In the genomic region with DNA sequence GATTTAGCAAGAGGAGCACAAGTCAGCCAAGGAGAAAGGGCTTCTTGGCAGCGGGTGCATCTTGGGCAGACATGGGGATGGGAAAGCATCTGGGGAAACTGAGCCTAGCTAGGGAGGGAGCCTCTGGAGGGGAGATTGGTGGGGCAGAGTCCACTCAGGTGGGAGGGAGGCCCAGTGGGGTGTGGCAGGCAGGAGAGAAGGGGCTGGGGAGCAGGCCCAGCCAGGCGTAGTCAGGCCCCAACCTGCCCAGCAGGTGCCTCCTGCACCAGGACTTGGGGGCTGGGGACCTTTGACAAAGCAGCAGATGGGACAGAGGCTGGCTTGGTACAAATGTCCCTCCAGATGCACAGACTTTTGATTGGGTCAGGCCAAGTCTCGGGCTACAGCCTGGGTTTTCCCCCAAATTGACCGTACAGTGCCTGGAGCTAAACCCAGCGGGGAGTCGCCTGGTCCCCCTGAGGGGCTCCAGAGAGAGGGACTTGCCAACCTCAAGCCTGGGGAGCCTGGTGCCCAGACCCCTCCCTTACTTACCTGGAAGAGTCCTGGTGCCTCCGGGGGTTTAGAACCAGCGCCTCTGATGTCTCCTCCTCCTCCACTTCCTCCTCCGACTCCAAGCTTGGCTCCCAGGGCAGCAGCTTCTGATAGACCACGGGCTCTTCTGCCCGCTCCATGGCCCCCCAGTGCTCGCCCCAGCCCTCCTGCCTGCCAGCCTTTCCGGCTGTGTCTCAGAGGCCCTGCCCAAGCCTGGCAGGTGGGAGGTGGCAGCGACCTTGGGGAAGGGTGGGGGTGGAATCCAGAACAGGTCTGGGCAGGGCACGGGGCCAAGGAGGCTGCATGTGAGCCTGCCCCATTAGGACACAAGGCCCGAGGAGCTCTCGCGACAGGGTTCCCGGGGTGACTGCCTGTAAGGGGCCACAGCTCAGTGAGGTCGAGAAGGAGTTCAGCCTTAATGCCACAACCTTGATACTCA, we compare ENCODE assay signal across 19 cellular contexts. TPM values are rescaled to one million over a fixed set of nuclear protein-coding genes. Genes with fewer than 3 reads are reported as not detected.
DNase-seq lines count a peak whose midpoint lies in the region; ATAC-seq and TF ChIP-seq lines count a peak whose summit lies in the region.
"Had no signal": no experiment of that assay in that cellular context is flagged by ENCODE, and none has a peak within 500 bp of the region (broad histone marks: within the 10 kb centered on the region; RNA-seq: fewer than 3 reads in every experiment).

A gene with protein sequence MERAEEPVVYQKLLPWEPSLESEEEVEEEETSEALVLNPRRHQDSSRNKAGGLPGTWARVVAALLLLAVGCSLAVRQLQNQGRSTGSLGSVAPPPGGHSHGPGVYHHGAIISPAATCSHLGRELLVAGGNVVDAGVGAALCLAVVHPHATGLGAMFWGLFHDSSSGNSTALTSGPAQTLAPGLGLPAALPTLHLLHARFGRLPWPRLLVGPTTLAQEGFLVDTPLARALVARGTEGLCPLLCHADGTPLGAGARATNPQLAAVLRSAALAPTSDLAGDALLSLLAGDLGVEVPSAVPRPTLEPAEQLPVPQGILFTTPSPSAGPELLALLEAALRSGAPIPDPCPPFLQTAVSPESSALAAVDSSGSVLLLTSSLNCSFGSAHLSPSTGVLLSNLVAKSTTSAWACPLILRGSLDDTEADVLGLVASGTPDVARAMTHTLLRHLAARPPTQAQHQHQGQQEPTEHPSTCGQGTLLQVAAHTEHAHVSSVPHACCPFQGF (minus strand): TSS at position 727 of the 970 bp plus-strand sequence. CDS start 56 bp downstream, at position 671.

- no peaks in the 10 kb centered on the region for H3K9me3 ChIP-seq in BLaER1
- H3K9me3 ChIP-seq in muscle layer of duodenum (ENCODE audit: control insufficient read depth in 1 of 2, low read length in 2 of 2), result no peaks in the 10 kb centered on the region

- H3K4me2 ChIP-seq in BLaER1, result peak within 1 kb of the TSS; percentile 59

- H4K20me1 ChIP-seq in BLaER1, result no peaks in the 10 kb centered on the region

- H3K9ac ChIP-seq in BLaER1, result no peak within 1 kb of the TSS

- no peak for ATAC-seq in HG02610 (IDR thresholded peaks at IDR 0.05; ENCODE audit: unreplicated experiment)
- ATAC-seq: left lobe of liver had no signal

- no peaks in the 10 kb centered on the region for H3K27me3 ChIP-seq in BLaER1
- no peaks in the 10 kb centered on the region for H3K27me3 ChIP-seq in muscle layer of duodenum (ENCODE audit: low read depth, low read length)

- peak within 1 kb of the TSS; percentile 30; the same call in 1 of the 2 replicates for H3K27ac ChIP-seq in BLaER1
- peak within 1 kb of the TSS; percentile 63 for H3K27ac ChIP-seq in muscle layer of duodenum (ENCODE audit: low read length)
- H3K27ac ChIP-seq: coronary artery had no signal

- H3K4me1 ChIP-seq in BLaER1 (peaks cover 51% of the 10 kb centered on the region), muscle layer of duodenum (ENCODE audit: control insufficient read depth in 1 of 2, insufficient read depth in 2 of 2, low read length in 2 of 2) (peaks cover 8 to 16% of the 10 kb centered on the region in 2 donors)

- TF ChIP-seq CTCF in epithelial cell of esophagus (IDR thresholded peaks at IDR 0.05; ENCODE audit: insufficient read depth, low read depth, low read length, missing control alignments), result no peak

- H3K4me3 ChIP-seq in BLaER1, result no peak within 1 kb of the TSS
- peak within 1 kb of the TSS; percentile 41 for H3K4me3 ChIP-seq in epithelial cell of esophagus (ENCODE audit: low read length)
- peak within 1 kb of the TSS in 1 of 2 donors; percentile 50 for H3K4me3 ChIP-seq in muscle layer of duodenum (ENCODE audit: low read depth in 1 of 2, low read length in 2 of 2)
- H3K4me3 ChIP-seq: coronary artery had no signal

- H3K36me3 ChIP-seq in BLaER1, result no peaks in the 10 kb centered on the region
- no peaks in the 10 kb centered on the region for H3K36me3 ChIP-seq in muscle layer of duodenum (ENCODE audit: control insufficient read depth in 1 of 2, insufficient read depth in 2 of 2, low read length in 2 of 2)

- peak; percentile 41 for DNase-seq in HT-29 (ENCODE audit: low spot score)
- DNase-seq in epithelial cell of esophagus (ENCODE audit: low read depth), result peak; percentile 56
- DNase-seq in NCI-H2081 treated with DMSO at 0.1 percent for 48 hours (lab: John Stamatoyannopoulos, UW), result no peak
- DNase-seq in HuH-7.5 (ENCODE audit: low spot score), result no peak
- no peak for DNase-seq in LoVo (ENCODE audit: low spot score)
- DNase-seq: activated CD4-positive, alpha-beta T cell treated with anti-CD3 and anti-CD28 coated beads, Interleukin-2, amount 50 U/mL, for 48 hours; anterior cingulate cortex; DMS153; hypothalamus; Karpas-422; NCI-H2029; occipital lobe; SHP77 treated with DMSO at 0.1 percent for 48 hours had no signal

RNA-seq across cellular contexts. Expression of the gene that starts here (rescaled TPM):
- 4.8 and 7.0 TPM in 2 replicates for total RNA-seq in HT-29 (2014; rRNA removed; shearing (Covaris generic))
- total RNA-seq: occipital lobe, temporal lobe had no signal

Comparison
In these comparisons a context has a peak if more than half of its experiments do, and no peak if none do; other contexts are left out.
1. DNase-seq: peak in HT-29 (single experiment) and epithelial cell of esophagus (single experiment); none in NCI-H2081 treated with DMSO at 0.1 percent for 48 hours (single experiment), HuH-7.5 (single experiment) and LoVo (single experiment).